In genomic region chr18:25896178-25896780, GRCh38 we compare ENCODE assay signal across 7 cellular contexts.
DNase-seq lines count a peak whose midpoint lies in the region; ATAC-seq and TF ChIP-seq lines count a peak whose summit lies in the region.

No MANE protein-coding gene starts in this region.

- TF ChIP-seq CTCF in DOHH2 (IDR thresholded peaks at IDR 0.05; ENCODE audit: low read depth, low read length, poor library complexity, severe bottlenecking) (peak; percentile 74), cardiac fibroblast (IDR thresholded peaks at IDR 0.05; ENCODE audit: low read depth, low read length) (peak; percentile 78), right lobe of liver (IDR thresholded peaks at IDR 0.05) (peak; percentile 35 to 68 (median 64))

- H3K36me3 ChIP-seq in DOHH2 (ENCODE audit: control insufficient read depth, low read length), result no peaks in the 10 kb centered on the region
- no peaks in the 10 kb centered on the region for H3K36me3 ChIP-seq in right lobe of liver

- no peak for TF ChIP-seq POLR2A in right lobe of liver (IDR thresholded peaks at IDR 0.05)

- no peak overlapping the region for H3K4me2 ChIP-seq in DOHH2 (ENCODE audit: low read length)

- H3K79me2 ChIP-seq in DOHH2 (ENCODE audit: control insufficient read depth, low read length), result no peaks in the 10 kb centered on the region

- no peaks in the 10 kb centered on the region for H3F3A ChIP-seq in DOHH2 (ENCODE audit: control insufficient read depth, insufficient read depth)

- H4K20me1 ChIP-seq in DOHH2 (ENCODE audit: control insufficient read depth, insufficient read depth, low read depth, low read length), result no peaks in the 10 kb centered on the region

- H3K4me3 ChIP-seq in DOHH2 (ENCODE audit: low read length), result no peak overlapping the region
- H3K4me3 ChIP-seq in cardiac fibroblast (replicated peaks in 1 of 2; ENCODE audit: low read depth in 2 of 2, low read length in 2 of 2), result no peak overlapping the region
- no peak overlapping the region for H3K4me3 ChIP-seq in right lobe of liver

- ATAC-seq in GM19351 (IDR thresholded peaks at IDR 0.05; ENCODE audit: unreplicated experiment) (peak; percentile 91), HG03378 (IDR thresholded peaks at IDR 0.05; ENCODE audit: unreplicated experiment) (peak; percentile 79), right lobe of liver (peak; percentile 56 to 65 (median 60))

- H3K9me3 ChIP-seq in DOHH2 (ENCODE audit: control insufficient read depth, insufficient read depth, low read length) (no peaks in the 10 kb centered on the region), right lobe of liver (no peaks in the 10 kb centered on the region)

- H3K27me3 ChIP-seq in DOHH2 (ENCODE audit: control insufficient read depth, low read length), result no peaks in the 10 kb centered on the region
- no peaks in the 10 kb centered on the region for H3K27me3 ChIP-seq in right lobe of liver

- no peaks in the 10 kb centered on the region for H3K9me2 ChIP-seq in DOHH2 (replicated peaks; ENCODE audit: control insufficient read depth, low read length)

- no peak overlapping the region for H3K27ac ChIP-seq in DOHH2 (ENCODE audit: low read depth, low read length)
- H3K27ac ChIP-seq in right lobe of liver, result no peak overlapping the region

- no peaks in the 10 kb centered on the region for H3K4me1 ChIP-seq in DOHH2 (ENCODE audit: control insufficient read depth, low read length)
- no peaks in the 10 kb centered on the region for H3K4me1 ChIP-seq in right lobe of liver

- DNase-seq in NOMO-1 (lab: John Stamatoyannopoulos, UW; ENCODE audit: unreplicated experiment in 2 of 2) (peak; percentile 6 to 59), cardiac fibroblast (ENCODE audit: low read depth in 2 of 2) (peak; percentile 62 to 66), right lobe of liver (no peak), T-helper 9 cell (no peak)

- intact Hi-C loops in right lobe of liver (cut with DNase I), result no loop called here

- WGBS in right lobe of liver (ENCODE audit: insufficient coverage, low coverage, low lambda C conversion rate, missing lambda C conversion rate), result 8% methylated on average over 10 of the region's 10 CpGs

Comparison
In these comparisons a context has a peak if more than half of its experiments do, and no peak if none do; other contexts are left out.
1. DNase-seq: peak in NOMO-1 (2 of 2) and cardiac fibroblast (2 of 2); none in right lobe of liver (0 of 3) and T-helper 9 cell (single experiment).
2. Peak in every context shown above with its lines, with median percentiles within 50 percentile points of each other: CTCF ChIP-seq and ATAC-seq.